ENCODE assay signal across 8 cellular contexts in genomic region chr19:10461047-10461949, GRCh38. TPM values are rescaled to one million over a fixed set of nuclear protein-coding genes. Genes with fewer than 3 reads are reported as not detected.
DNase-seq lines count a peak whose midpoint lies in the region; ATAC-seq and TF ChIP-seq lines count a peak whose summit lies in the region.

No MANE protein-coding gene starts in this region.

- ATAC-seq in GM19452 (IDR thresholded peaks at IDR 0.05; ENCODE audit: unreplicated experiment) (peak; percentile 90), SK-N-SH treated with all-trans-retinoic acid at 6 μM for 48 hours (peak; percentile 99), Right ventricle myocardium inferior (peak; percentile 96), thoracic aorta (ENCODE audit: insufficient number of reproducible peaks, low FRiP score, low read depth) (peak; percentile 83)

- intact Hi-C loops in Right ventricle myocardium inferior (cut with DNase I) (no loop called here), ovary (cut with DNase I) (no loop called here)

- peaks cover 4% of the 10 kb centered on the region for H3K4me1 Mint-ChIP-seq in activated naive CD8-positive, alpha-beta T cell treated with anti-CD3 and anti-CD28 coated beads for 36 hours

- H3K27ac Mint-ChIP-seq in activated naive CD8-positive, alpha-beta T cell treated with anti-CD3 and anti-CD28 coated beads for 36 hours = no peak overlapping the region

- H3K36me3 Mint-ChIP-seq in activated naive CD8-positive, alpha-beta T cell treated with anti-CD3 and anti-CD28 coated beads for 36 hours = no peaks in the 10 kb centered on the region

- H3K27me3 ChIP-seq in BE2C (no peaks in the 10 kb centered on the region), ovary (no peaks in the 10 kb centered on the region), thoracic aorta (replicated peaks; ENCODE audit: insufficient read depth) (no peaks in the 10 kb centered on the region)

- no peak for TF ChIP-seq EP300 in ovary (IDR thresholded peaks at IDR 0.05)

- H3K9me3 ChIP-seq in BE2C (no peaks in the 10 kb centered on the region), ovary (no peaks in the 10 kb centered on the region), thoracic aorta (no peaks in the 10 kb centered on the region)

- H3K4me3 Mint-ChIP-seq in activated naive CD8-positive, alpha-beta T cell treated with anti-CD3 and anti-CD28 coated beads for 36 hours = peak overlapping the region; percentile 18

- no peaks in the 10 kb centered on the region for H3K9me3 Mint-ChIP-seq in activated naive CD8-positive, alpha-beta T cell treated with anti-CD3 and anti-CD28 coated beads for 36 hours

- DNase-seq in BE2C = peak; percentile 99
- DNase-seq in HUDEP-2 (lab: John Stamatoyannopoulos, UW; ENCODE audit: unreplicated experiment in 76 of 76) = peak in 75 of 76 experiments; percentile 39 to 99 (median 97)
- peak; percentile 87 for DNase-seq in activated naive CD8-positive, alpha-beta T cell treated with anti-CD3 and anti-CD28 coated beads for 36 hours
- DNase-seq in Right ventricle myocardium inferior (ENCODE audit: missing footprints) = peak; percentile 95
- DNase-seq in ovary = peak; percentile 94 to 97 (median 97)
- peak; percentile 89 for DNase-seq in thoracic aorta (ENCODE audit: low spot score)

- H3K27me3 Mint-ChIP-seq in activated naive CD8-positive, alpha-beta T cell treated with anti-CD3 and anti-CD28 coated beads for 36 hours = peaks cover 8% of the 10 kb centered on the region

- 2 to 5% (median 5%) methylated on average over 41 to 45 of the region's 45 CpGs for WGBS in ovary, 3 donors

- H3K4me1 ChIP-seq in BE2C (peaks cover 5% of the 10 kb centered on the region), ovary (ENCODE audit: insufficient read depth) (peaks cover 4% of the 10 kb centered on the region), thoracic aorta (ENCODE audit: control insufficient read depth in 1 of 2, low read depth in 2 of 2) (peaks cover 0 to 4% of the 10 kb centered on the region in 2 donors)

- H3K27ac ChIP-seq in ovary (no peak overlapping the region), thoracic aorta (no peak overlapping the region)

- TF ChIP-seq CTCF in BE2C (IDR thresholded peaks at IDR 0.05; ENCODE audit: low read depth, low read length) (no peak), ovary (IDR thresholded peaks at IDR 0.05) (no peak), thoracic aorta (IDR thresholded peaks at IDR 0.05) (no peak)

- H3K36me3 ChIP-seq in BE2C (peaks cover 7% of the 10 kb centered on the region; the same call in 1 of the 2 replicates), ovary (no peaks in the 10 kb centered on the region), thoracic aorta (peaks cover 3% of the 10 kb centered on the region)

- TF ChIP-seq POLR2A in ovary (IDR thresholded peaks at IDR 0.05) = no peak

- H3K4me3 ChIP-seq in BE2C (ENCODE audit: low read depth, low read length) (peak overlapping the region; percentile 37), ovary (peak overlapping the region; percentile 37), thoracic aorta (peak overlapping the region; percentile 63)

TF ChIP-seq in SK-N-SH treated with all-trans-retinoic acid at 6 μM for 48 hours, 23 proteins besides CTCF, POLR2A, EP300 and RAD21 (continues in another document):
- no peak for TF ChIP-seq PPARA (CRISPR knock-in tag; IDR thresholded peaks at IDR 0.05; ENCODE audit: borderline replicate concordance)
- TF ChIP-seq SNAI2 (CRISPR knock-in tag; IDR thresholded peaks at IDR 0.05) = no peak
- TF ChIP-seq GLIS3 (CRISPR knock-in tag; IDR thresholded peaks at IDR 0.05) = no peak
- TF ChIP-seq ESRRG (CRISPR knock-in tag; IDR thresholded peaks at IDR 0.05) = no peak
- TF ChIP-seq ZC3H10 (CRISPR knock-in tag; IDR thresholded peaks at IDR 0.05) = no peak
- no peak for TF ChIP-seq CSDC2 (CRISPR knock-in tag; IDR thresholded peaks at IDR 0.05)
- TF ChIP-seq ISL1 (CRISPR knock-in tag; IDR thresholded peaks at IDR 0.05) = no peak
- TF ChIP-seq RARB (CRISPR knock-in tag; IDR thresholded peaks at IDR 0.05) = no peak
- TF ChIP-seq PATZ1 (CRISPR knock-in tag; IDR thresholded peaks at IDR 0.05; ENCODE audit: borderline replicate concordance) = no peak
- TF ChIP-seq ARNTL (CRISPR knock-in tag; IDR thresholded peaks at IDR 0.05; ENCODE audit: borderline replicate concordance, low read depth) = no peak
- TF ChIP-seq ZFP30 (CRISPR knock-in tag; IDR thresholded peaks at IDR 0.05) = no peak
- no peak for TF ChIP-seq CSRNP3 (CRISPR knock-in tag; IDR thresholded peaks at IDR 0.05)
- TF ChIP-seq ZNF70 (CRISPR knock-in tag; IDR thresholded peaks at IDR 0.05) = no peak
- TF ChIP-seq BACH2 (CRISPR knock-in tag; IDR thresholded peaks at IDR 0.05; ENCODE audit: borderline replicate concordance) = no peak
- TF ChIP-seq TSHZ2 (CRISPR knock-in tag; IDR thresholded peaks at IDR 0.05) = no peak

RNA-seq across cellular contexts. Expression of gene PDE4A, which starts 41.0 kb away (rescaled TPM):
- 7.6 TPM for polyA plus RNA-seq in BE2C (2012; ENCODE audit: insufficient read depth, insufficient read length, low read depth)
- total RNA-seq in activated naive CD8-positive, alpha-beta T cell treated with anti-CD3 and anti-CD28 coated beads for 36 hours = 10 to 100 TPM; 10.6 to 11.4 TPM
- 37.0 TPM for total RNA-seq in Right ventricle myocardium inferior
- total RNA-seq in ovary = 1 to 10 TPM in 6 of 7 donors, under 1 TPM in 1; 0.71 to 4.8 (median 3.0) TPM
- polyA plus RNA-seq in ovary = 1 to 10 TPM; 2.1 to 2.6 TPM
- 10 to 100 TPM; 24.9 to 25.5 TPM for total RNA-seq in thoracic aorta

RNA-seq across cellular contexts. Expression of gene KEAP1, which starts 41.9 kb away (rescaled TPM):
- 258 TPM for polyA plus RNA-seq in BE2C (2012; ENCODE audit: insufficient read depth, insufficient read length, low read depth)
- total RNA-seq in activated naive CD8-positive, alpha-beta T cell treated with anti-CD3 and anti-CD28 coated beads for 36 hours = 10 to 100 TPM; 69.3 to 72.2 TPM
- total RNA-seq in Right ventricle myocardium inferior (82.8 TPM), ovary (10 to 100 TPM; 29.6 to 61.7 (median 51.7) TPM), thoracic aorta (10 to 100 TPM; 42.0 to 57.3 TPM)
- polyA plus RNA-seq in ovary = 10 to 100 TPM; 38.5 to 40.4 TPM

RNA-seq across cellular contexts. Expression of gene S1PR5, which starts 55.9 kb away (rescaled TPM):
- polyA plus RNA-seq in BE2C (2012; ENCODE audit: insufficient read depth, insufficient read length, low read depth) = not detected
- total RNA-seq in activated naive CD8-positive, alpha-beta T cell treated with anti-CD3 and anti-CD28 coated beads for 36 hours = not detected
- total RNA-seq in Right ventricle myocardium inferior (0.27 TPM), ovary (under 1 TPM in 6 of 7 donors, not detected in 1; 0.12 to 0.57 (median 0.32) TPM), thoracic aorta (1 to 10 TPM; 2.4 to 8.7 TPM)
- 1 to 10 TPM in 1 of 2 donors, under 1 TPM in 1; 0.33 to 1.4 TPM for polyA plus RNA-seq in ovary

RNA-seq across cellular contexts. Expression of gene CDC37, which starts 58.0 kb away (rescaled TPM):
- 428 TPM for polyA plus RNA-seq in BE2C (2012; ENCODE audit: insufficient read depth, insufficient read length, low read depth)
- 100 to 1,000 TPM; 242 to 252 TPM for total RNA-seq in activated naive CD8-positive, alpha-beta T cell treated with anti-CD3 and anti-CD28 coated beads for 36 hours
- 155 TPM for total RNA-seq in Right ventricle myocardium inferior
- 100 to 1,000 TPM in 5 of 7 donors, 10 to 100 TPM in 2; 81.3 to 123 (median 113) TPM for total RNA-seq in ovary
- polyA plus RNA-seq in ovary = 100 to 1,000 TPM; 117 to 180 TPM
- total RNA-seq in thoracic aorta = 100 to 1,000 TPM; 133 to 166 TPM
